13 cellular contexts compared by ENCODE assay signal in the genomic region with DNA sequence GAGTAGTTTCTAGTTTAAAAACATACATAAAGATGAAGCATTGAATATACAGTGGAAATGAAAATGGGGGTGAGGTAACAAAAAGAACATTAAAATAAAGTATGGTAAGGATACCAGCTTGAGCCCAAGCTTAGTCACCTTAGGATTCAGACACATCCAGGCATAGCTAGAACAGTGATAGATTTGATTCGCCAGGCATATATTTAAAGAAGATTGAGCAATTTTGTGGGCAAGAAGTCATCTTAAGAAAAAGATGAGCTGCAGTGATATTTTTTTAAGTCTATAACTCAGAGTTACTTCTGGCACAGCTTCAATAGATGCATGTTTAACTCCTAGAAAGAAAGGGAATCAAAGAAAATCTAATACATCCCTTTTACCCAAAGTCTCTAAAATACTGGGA.
A peak's percentile ranks its signal among the peaks of the same experiment; 100 is the strongest.
DNase-seq lines count a peak whose midpoint lies in the region; ATAC-seq and TF ChIP-seq lines count a peak whose summit lies in the region.
"Had no signal": no experiment of that assay in that cellular context is flagged by ENCODE, and none has a peak within 500 bp of the region (broad histone marks: within the 10 kb centered on the region; RNA-seq: fewer than 3 reads in every experiment).

No MANE protein-coding gene starts in this region.

- DNase-seq in cardiac muscle cell (ENCODE audit: low read depth in 1 of 2, low spot score in 1 of 2) (peak in 1 of 2 donors; percentile 3), Right ventricle myocardium inferior (ENCODE audit: missing footprints) (no peak), amniotic epithelial cell (ENCODE audit: low read depth) (peak; percentile 78), fibroblast of mammary gland (ENCODE audit: low read depth) (peak; percentile 75), GM03348 (ENCODE audit: low spot score) (no peak), activated T-cell treated with anti-CD3 and anti-CD28 coated beads for 4 hours (no peak), type B pancreatic cell (ENCODE audit: extremely low spot score, unreplicated experiment) (no peak)
- DNase-seq: NCI-H1048, NCI-H345, NCI-H526 treated with DMSO at 0.1 percent for 48 hours had no signal

- no peaks in the 10 kb centered on the region for H3K27me3 ChIP-seq in cardiac muscle cell
- H3K27me3 ChIP-seq: BLaER1 treated with 17β-estradiol and CSF1 and Interleukin-3, amounts not matched to agents 10 nM and 100 nM had no signal

- H3K9me3 ChIP-seq in cardiac muscle cell (ENCODE audit: low read depth): no peaks in the 10 kb centered on the region
- H3K9me3 ChIP-seq: BLaER1 treated with 17β-estradiol and CSF1 and Interleukin-3, amounts not matched to agents 10 nM and 100 nM had no signal

- peaks cover 11% of the 10 kb centered on the region for H3K4me1 Mint-ChIP-seq in type B pancreatic cell (ENCODE audit: unreplicated experiment)

- H3K4me3 ChIP-seq in cardiac muscle cell: no peak overlapping the region
- no peak overlapping the region for H3K4me3 ChIP-seq in fibroblast of mammary gland (ENCODE audit: control insufficient read depth, low read depth, low read length)
- H3K4me3 ChIP-seq: BLaER1 treated with 17β-estradiol and CSF1 and Interleukin-3, amounts not matched to agents 10 nM and 100 nM had no signal

- ATAC-seq in Right ventricle myocardium inferior (no peak), HG03095 (IDR thresholded peaks at IDR 0.05; ENCODE audit: unreplicated experiment) (no peak)

- H3K36me3 Mint-ChIP-seq in type B pancreatic cell: peaks cover 9% of the 10 kb centered on the region
- H3K36me3 Mint-ChIP-seq: IgD-negative memory B cell had no signal

- no peak overlapping the region for H3K4me3 Mint-ChIP-seq in type B pancreatic cell
- H3K4me3 Mint-ChIP-seq: IgD-negative memory B cell had no signal

- peaks cover 28% of the 10 kb centered on the region for H3K36me3 ChIP-seq in cardiac muscle cell
- H3K36me3 ChIP-seq: BLaER1 treated with 17β-estradiol and CSF1 and Interleukin-3, amounts not matched to agents 10 nM and 100 nM had no signal

- intact Hi-C loops in Right ventricle myocardium inferior (cut with DNase I): no loop called here

- peaks cover 7% of the 10 kb centered on the region for H3K4me1 ChIP-seq in cardiac muscle cell (ENCODE audit: low read depth)

- no peaks in the 10 kb centered on the region for H3K27me3 Mint-ChIP-seq in type B pancreatic cell
- H3K27me3 Mint-ChIP-seq: IgD-negative memory B cell had no signal

- TF ChIP-seq CTCF in cardiac muscle cell (IDR thresholded peaks at IDR 0.05; ENCODE audit: low read depth, low read length) (no peak), fibroblast of mammary gland (conservative IDR thresholded peaks at IDR 0.05; ENCODE audit: control insufficient read depth, insufficient read depth, low read depth, low read length) (no peak), type B pancreatic cell (conservative IDR thresholded peaks at IDR 0.05) (no peak)

- no peak overlapping the region for H3K27ac Mint-ChIP-seq in type B pancreatic cell
- H3K27ac Mint-ChIP-seq: IgD-negative memory B cell had no signal

- H3K27ac ChIP-seq in cardiac muscle cell: peak overlapping the region; percentile 18
- H3K27ac ChIP-seq: BLaER1 treated with 17β-estradiol and CSF1 and Interleukin-3, amounts not matched to agents 10 nM and 100 nM had no signal

- no peaks in the 10 kb centered on the region for H3K9me3 Mint-ChIP-seq in type B pancreatic cell

Comparison
In these comparisons a context has a peak if more than half of its experiments do, and no peak if none do; other contexts are left out.
1. DNase-seq: peak in amniotic epithelial cell (single experiment) and fibroblast of mammary gland (single experiment); none in Right ventricle myocardium inferior (single experiment), GM03348 (single experiment), activated T-cell treated with anti-CD3 and anti-CD28 coated beads for 4 hours (single experiment) and type B pancreatic cell (single experiment).